ENCODE assay signal across 8 cellular contexts in genomic region chr16:71845639-71846431, GRCh38. TPM values are rescaled to one million over a fixed set of nuclear protein-coding genes. Genes with fewer than 3 reads are reported as not detected.
A peak's percentile ranks its signal among the peaks of the same experiment; 100 is the strongest.
DNase-seq lines count a peak whose midpoint lies in the region; ATAC-seq and TF ChIP-seq lines count a peak whose summit lies in the region.

ATXN1L (plus strand) TSS chr16:71845976; CDS start chr16:71849741, 3,765 bp downstream.

- peak; percentile 60 for ATAC-seq in GM21390 (IDR thresholded peaks at IDR 0.05; ENCODE audit: unreplicated experiment)

- H3K27ac Mint-ChIP-seq in Calu3 (ENCODE audit: unreplicated experiment) = peak within 1 kb of the TSS; percentile 97

- H3K4me1 Mint-ChIP-seq in Calu3 (ENCODE audit: low read depth, unreplicated experiment) = peaks cover 27% of the 10 kb centered on the region

- H3K79me2 ChIP-seq in OCI-LY1 (ENCODE audit: insufficient read depth, low read length) = peaks cover 18% of the 10 kb centered on the region

- H3F3A ChIP-seq in OCI-LY1 (ENCODE audit: insufficient read depth, low read length) = no peaks in the 10 kb centered on the region

- CTCF ChIA-PET in Calu3 (lab: Charles Lee) = interaction anchor here (1.2 to 1.4 kb wide), 2 partner anchors 37 to 116 kb away, joined by 3 to 4 read pairs; no protein-coding TSS in a partner anchor

- H3K36me3 ChIP-seq in OCI-LY1 (ENCODE audit: insufficient read depth, low read length) = peaks cover 31% of the 10 kb centered on the region; the same call in 1 of the 2 replicates

- H4K20me1 ChIP-seq in OCI-LY1 (ENCODE audit: insufficient read depth, low read length) = no peaks in the 10 kb centered on the region

- H3K9me2 ChIP-seq in OCI-LY1 (ENCODE audit: low read depth, low read length) = no peaks in the 10 kb centered on the region

- peak within 1 kb of the TSS; percentile 98 for H3K4me2 ChIP-seq in OCI-LY1 (ENCODE audit: low read length)

- peaks cover 30% of the 10 kb centered on the region for H3K4me1 ChIP-seq in OCI-LY1 (ENCODE audit: insufficient read depth, low read length, severe bottlenecking)
- peaks cover 14% of the 10 kb centered on the region for H3K4me1 ChIP-seq in mononuclear cell (ENCODE audit: insufficient read depth, low read length)

- peak within 1 kb of the TSS; percentile 26 for H3K27ac ChIP-seq in OCI-LY1 (ENCODE audit: low read depth, low read length, poor library complexity, severe bottlenecking)

- no peak for TF ChIP-seq CTCF in Calu3 (IDR thresholded peaks at IDR 0.05; ENCODE audit: unreplicated experiment)
- TF ChIP-seq CTCF in OCI-LY1 (IDR thresholded peaks at IDR 0.05; ENCODE audit: low read length) = no peak
- TF ChIP-seq CTCF in epithelial cell of esophagus (IDR thresholded peaks at IDR 0.05; ENCODE audit: insufficient read depth, low read depth, low read length, missing control alignments) = no peak

- H3K9ac ChIP-seq in OCI-LY1 (ENCODE audit: low read length) = peak within 1 kb of the TSS; percentile 79

- no peaks in the 10 kb centered on the region for H3K9me3 ChIP-seq in OCI-LY1 (ENCODE audit: low read length)
- no peaks in the 10 kb centered on the region for H3K9me3 ChIP-seq in mononuclear cell (ENCODE audit: low read depth, low read length)

- H2AFZ ChIP-seq in OCI-LY1 (ENCODE audit: low read length) = no peak within 1 kb of the TSS

- H3K36me3 Mint-ChIP-seq in Calu3 (ENCODE audit: insufficient read depth, unreplicated experiment) = peaks cover 54% of the 10 kb centered on the region

- H3K4me3 Mint-ChIP-seq in Calu3 (ENCODE audit: low read depth, unreplicated experiment) = peak within 1 kb of the TSS; percentile 87

- intact Hi-C loops in Calu3 (cut with micrococcal nuclease; ENCODE audit: unreplicated experiment) = no loop called here

- DNase-seq in Calu3 (peak; percentile 98), HUDEP-2 (lab: John Stamatoyannopoulos, UW; ENCODE audit: unreplicated experiment in 76 of 76) (peak in 75 of 76 experiments; percentile 37 to 92 (median 85)), activated T-cell treated with anti-CD3 and anti-CD28 coated beads for 1 hour (ENCODE audit: low read depth) (peak; percentile 92), epithelial cell of esophagus (ENCODE audit: low read depth) (peak; percentile 91)
- peak; percentile 87 to 91 for DNase-seq in stimulated activated CD8-positive, alpha-beta memory T cell treated with anti-CD3 and anti-CD28 coated beads, Interleukin-2, amount 100 ng/mL, for 48 hours (ENCODE audit: low read depth in 2 of 2)

- no peaks in the 10 kb centered on the region for H3K9me3 Mint-ChIP-seq in Calu3 (ENCODE audit: low read depth, unreplicated experiment)

- H3K4me3 ChIP-seq in OCI-LY1 (ENCODE audit: low read depth, low read length, poor library complexity, severe bottlenecking) (peak within 1 kb of the TSS; percentile 91), epithelial cell of esophagus (ENCODE audit: low read length) (peak within 1 kb of the TSS; percentile 97), mononuclear cell (ENCODE audit: low read length) (peak within 1 kb of the TSS; percentile 94)

- TSS peak; percentile 60 for BruUV-seq in Calu3 (replicated peaks; lab: Mats Ljungman, UMichigan)

- no peaks in the 10 kb centered on the region for H3K27me3 Mint-ChIP-seq in Calu3 (ENCODE audit: unreplicated experiment)

- no peaks in the 10 kb centered on the region for H3K27me3 ChIP-seq in OCI-LY1 (ENCODE audit: insufficient read depth, low read length)
- no peaks in the 10 kb centered on the region for H3K27me3 ChIP-seq in mononuclear cell (ENCODE audit: insufficient read depth, low read length)

RNA-seq across cellular contexts. Expression of gene ATXN1L, which starts in this region (rescaled TPM):
- 44.1 and 48.1 TPM in 2 replicates for total RNA-seq in Calu3 (2022)
- total RNA-seq in mononuclear cell = 41.0 TPM

Comparison
In these comparisons a context has a peak if more than half of its experiments do, and no peak if none do; other contexts are left out.
1. Peak in every context shown above with its lines: DNase-seq, ATAC-seq, H3K4me3 ChIP-seq and H3K27ac ChIP-seq.